In genomic region chr15:27686376-27686775, GRCh38 we compare ENCODE assay signal across 24 cellular contexts.
DNase-seq lines count a peak whose midpoint lies in the region; ATAC-seq, FAIRE-seq and TF ChIP-seq lines count a peak whose summit lies in the region.
"Had no signal": no experiment of that assay in that cellular context is flagged by ENCODE, and none has a peak within 500 bp of the region (broad histone marks: within the 10 kb centered on the region; RNA-seq: fewer than 3 reads in every experiment).

No MANE protein-coding gene starts in this region.

- H3K36me3 ChIP-seq in H1 (ENCODE audit: control insufficient read depth in 2 of 4, insufficient read depth in 4 of 4, low read length in 3 of 4) (no peaks in the 10 kb centered on the region), mesendoderm (ENCODE audit: control insufficient read depth, insufficient read depth, low read length) (no peaks in the 10 kb centered on the region), breast epithelium (no peaks in the 10 kb centered on the region)
- H3K36me3 ChIP-seq: esophagus muscularis mucosa, left ventricle myocardium inferior, SJSA1, vagina had no signal

- no peaks in the 10 kb centered on the region for H3K79me2 ChIP-seq in H1 (ENCODE audit: control insufficient read depth in 1 of 2, insufficient read depth in 2 of 2, low read length in 2 of 2)
- no peaks in the 10 kb centered on the region for H3K79me2 ChIP-seq in mesendoderm (ENCODE audit: control insufficient read depth, insufficient read depth, low read length)

- H3K56ac ChIP-seq in H1 (replicated peaks; ENCODE audit: insufficient read length, low read depth, low read length) (no peak overlapping the region), mesendoderm (ENCODE audit: low read length) (no peak overlapping the region)

- CTCF ChIA-PET in H1 (lab: Charles Lee; ENCODE audit: partially characterized antibody) = interaction anchor here (1.1 to 1.2 kb wide), 3 partner anchors 10 to 327 kb away, joined by 3 read pairs; no protein-coding TSS in a partner anchor

- H3K9me3 ChIP-seq in H1 (ENCODE audit: insufficient read depth in 2 of 2, low read depth in 1 of 2, low read length in 1 of 2) = no peaks in the 10 kb centered on the region
- H3K9me3 ChIP-seq in breast epithelium = no peaks in the 10 kb centered on the region
- H3K9me3 ChIP-seq: esophagus muscularis mucosa, left ventricle myocardium inferior, SJSA1, vagina had no signal

- H3K4ac ChIP-seq in H1 (replicated peaks; ENCODE audit: insufficient read length, low read depth, low read length) = no peak overlapping the region
- H3K4ac ChIP-seq in mesendoderm (ENCODE audit: low read depth, low read length) = no peak overlapping the region

- no peaks in the 10 kb centered on the region for H3K79me1 ChIP-seq in H1 (ENCODE audit: low read depth, low read length)
- H3K79me1 ChIP-seq in mesendoderm (ENCODE audit: low read length) = no peaks in the 10 kb centered on the region

- no peaks in the 10 kb centered on the region for H4K20me1 ChIP-seq in H1 (replicated peaks in 1 of 2; ENCODE audit: control insufficient read depth in 1 of 2, insufficient read depth in 2 of 2, low read length in 2 of 2)

- no peaks in the 10 kb centered on the region; a peak in 1 of 7 replicates for H3K4me1 ChIP-seq in H1 (replicated peaks in 1 of 4; ENCODE audit: control insufficient read depth in 3 of 4, insufficient read depth in 4 of 4, low read length in 3 of 4)
- H3K4me1 ChIP-seq in mesendoderm (ENCODE audit: control insufficient read depth, low read depth, low read length) = no peaks in the 10 kb centered on the region
- no peaks in the 10 kb centered on the region for H3K4me1 ChIP-seq in breast epithelium
- H3K4me1 ChIP-seq: esophagus muscularis mucosa, left ventricle myocardium inferior, SJSA1, vagina had no signal

- no peak overlapping the region for H4K91ac ChIP-seq in H1 (replicated peaks; ENCODE audit: insufficient read length, low read length)

- H2BK20ac ChIP-seq in H1 (ENCODE audit: low read length) = no peak overlapping the region

- TF ChIP-seq POLR2A in H1 (IDR thresholded peaks at IDR 0.05; ENCODE audit: control extremely low read depth in 1 of 2, low read depth in 2 of 2, low read length in 2 of 2) (no peak), breast epithelium (IDR thresholded peaks at IDR 0.05) (no peak)

- H2AFZ ChIP-seq in H1 (ENCODE audit: low read length) = no peak overlapping the region
- H2AFZ ChIP-seq: PC-9 had no signal

- no peak overlapping the region for H4K5ac ChIP-seq in H1 (ENCODE audit: insufficient read length, low read depth, low read length)
- no peak overlapping the region for H4K5ac ChIP-seq in mesendoderm (ENCODE audit: low read length)

- no peak for FAIRE-seq in H1 (lab: Jason Lieb, UNC)
- FAIRE-seq: A204.1, G401.6 had no signal

- H2AK5ac ChIP-seq in H1 (ENCODE audit: low read depth, low read length) (no peak overlapping the region), mesendoderm (ENCODE audit: low read length) (no peak overlapping the region)

- H3K4me3 ChIP-seq in AG10803 (ENCODE audit: low read length) = no peak overlapping the region
- H3K4me3 ChIP-seq in H1 (ENCODE audit: extremely low read depth in 1 of 4, insufficient read depth in 2 of 4, low read depth in 3 of 4, low read length in 4 of 4) = no peak overlapping the region
- no peak overlapping the region for H3K4me3 ChIP-seq in mesendoderm (ENCODE audit: low read length)
- no peak overlapping the region for H3K4me3 ChIP-seq in breast epithelium
- H3K4me3 ChIP-seq: esophagus muscularis mucosa, left ventricle myocardium inferior, PC-9, SJSA1, vagina had no signal

- POLR2A ChIA-PET in H1 (lab: Charles Lee; ENCODE audit: partially characterized antibody) = no interaction called here

- H2BK5ac ChIP-seq in H1 (ENCODE audit: low read depth, low read length) = no peak overlapping the region
- no peak overlapping the region for H2BK5ac ChIP-seq in mesendoderm (ENCODE audit: low read length)

- H3K23ac ChIP-seq in H1 (ENCODE audit: insufficient read length) (no peak overlapping the region), mesendoderm (ENCODE audit: low read length) (no peak overlapping the region)

- DNase-seq in AG10803 (ENCODE audit: low read depth) = peak; percentile 34
- peak; percentile 18 for DNase-seq in OCI-M1 (lab: John Stamatoyannopoulos, UW)
- no peak for DNase-seq in H1 (ENCODE audit: low read depth in 1 of 2, low spot score in 2 of 2)
- peak; percentile 86 for DNase-seq in mesendoderm
- DNase-seq in breast epithelium (ENCODE audit: low spot score in 2 of 2) = no peak
- no peak for DNase-seq in NCI-H1694 (lab: John Stamatoyannopoulos, UW)
- DNase-seq: activated effector memory CD4-positive, alpha-beta T cell treated with anti-CD3 and anti-CD28 coated beads, Interleukin-2, amount 50 U/mL, for 16 hours; central memory CD4-positive, alpha-beta T cell; glutamatergic neuron; HFFc6; KG1; left ventricle myocardium inferior; NCI-H187; NCI-H2227 treated with DMSO at 0.1 percent for 48 hours; PC-9; stimulated activated CD4-positive, alpha-beta T cell treated with anti-CD3 and anti-CD28 coated beads, Interleukin-12 subunit alpha, Interleukin-12 subunit beta, amount 100 ng/mL, for 4 hours had no signal

- H4K8ac ChIP-seq in H1 (ENCODE audit: extremely low read depth, insufficient read depth, low read length) (no peak overlapping the region), mesendoderm (ENCODE audit: low read depth, low read length) (no peak overlapping the region)

- H3K27me3 ChIP-seq in H1 (replicated peaks in 1 of 4; ENCODE audit: control insufficient read depth in 3 of 4, extremely low read depth in 1 of 4, insufficient read depth in 3 of 4, low read length in 3 of 4) (no peaks in the 10 kb centered on the region), mesendoderm (ENCODE audit: insufficient read depth, low read length, poor library complexity) (no peaks in the 10 kb centered on the region), breast epithelium (no peaks in the 10 kb centered on the region)
- H3K27me3 ChIP-seq: esophagus muscularis mucosa, SJSA1, vagina had no signal

- no peak for TF ChIP-seq EP300 in H1 (IDR thresholded peaks at IDR 0.05; ENCODE audit: borderline replicate concordance in 1 of 2, low read depth in 2 of 2, low read length in 2 of 2)

- H2BK120ac ChIP-seq in H1 (replicated peaks; ENCODE audit: low read depth, low read length) (no peak overlapping the region), mesendoderm (ENCODE audit: low read depth, low read length) (no peak overlapping the region)

- no peak overlapping the region for H3K27ac ChIP-seq in H1 (ENCODE audit: low read depth, low read length)
- H3K27ac ChIP-seq in mesendoderm (ENCODE audit: low read depth, low read length) = peak overlapping the region; percentile 18
- H3K27ac ChIP-seq in breast epithelium = no peak overlapping the region
- H3K27ac ChIP-seq: esophagus muscularis mucosa, HL-60, left ventricle myocardium inferior, PC-9, SJSA1, vagina had no signal

- no peak for TF ChIP-seq RAD21 in H1 (IDR thresholded peaks at IDR 0.05 in 1 of 2, conservative IDR thresholded peaks at IDR 0.05 in 1 of 2; ENCODE audit: low read depth in 2 of 2, low read length in 2 of 2)

- no peak overlapping the region for H3K14ac ChIP-seq in H1 (ENCODE audit: insufficient read length)

- no peak overlapping the region for H3K9ac ChIP-seq in H1 (replicated peaks in 1 of 4; ENCODE audit: extremely low read depth in 1 of 4, low read depth in 3 of 4, low read length in 3 of 4)
- H3K9ac ChIP-seq in mesendoderm (ENCODE audit: low read length) = no peak overlapping the region

- H3K18ac ChIP-seq in H1 (ENCODE audit: extremely low read depth, low read length) (no peak overlapping the region), mesendoderm (ENCODE audit: low read length) (peak overlapping the region; percentile 52)

- 78% methylated on average over 3 of the region's 3 CpGs; no CpG with 5 or more reads in 1 of the 2 experiments for WGBS in H1 (ENCODE audit: extremely low coverage in 1 of 2, insufficient coverage in 1 of 2, insufficient read length in 1 of 2, insufficient replicate concordance in 2 of 2, low coverage in 1 of 2, low lambda C conversion rate in 2 of 2, missing lambda C conversion rate in 1 of 2), 2 experiments
- no CpG with 5 or more reads among the region's 3 CpGs for WGBS in mesendoderm (ENCODE audit: extremely low coverage, insufficient coverage, low lambda C conversion rate)

- no peak for TF ChIP-seq CTCF in AG10803 (conservative IDR thresholded peaks at IDR 0.05; ENCODE audit: low read length)
- TF ChIP-seq CTCF in H1 (IDR thresholded peaks at IDR 0.05; ENCODE audit: control extremely low read depth in 1 of 3, insufficient read depth in 1 of 3, low read depth in 1 of 3, low read length in 3 of 3) = no peak
- no peak for TF ChIP-seq CTCF in breast epithelium (IDR thresholded peaks at IDR 0.05)

- intact Hi-C loops in breast epithelium (cut with DNase I; ENCODE audit: low total_unique reads) = no loop called here

- ATAC-seq in GM21526 (IDR thresholded peaks at IDR 0.05; ENCODE audit: low FRiP score, unreplicated experiment) = no peak
- no peak for ATAC-seq in activated CD4-positive, CD25-positive, alpha-beta regulatory T cell treated with anti-CD3 and anti-CD28 coated beads, Interleukin-2, amount 50 U/mL, for 24 hours

- H3K23me2 ChIP-seq in H1 (ENCODE audit: low read depth, low read length) = no peaks in the 10 kb centered on the region

- H2BK15ac ChIP-seq in H1 (ENCODE audit: low read length) (no peak overlapping the region), mesendoderm (replicated peaks; ENCODE audit: low read depth) (no peak overlapping the region)

- no peak overlapping the region for H3K4me2 ChIP-seq in H1 (ENCODE audit: insufficient read depth in 1 of 2, low read depth in 2 of 2, low read length in 2 of 2)
- H3K4me2 ChIP-seq in mesendoderm (ENCODE audit: low read length) = no peak overlapping the region
- H3K4me2 ChIP-seq: PC-9 had no signal

- no peak overlapping the region for H2BK12ac ChIP-seq in H1 (ENCODE audit: low read depth, low read length)

TF ChIP-seq in H1, 55 proteins besides CTCF, POLR2A, EP300 and RAD21:
- TF ChIP-seq JUND (IDR thresholded peaks at IDR 0.05; ENCODE audit: low read length) = peak; percentile 31; the same call in 1 of the 2 replicates
- TF ChIP-seq TAF1 (IDR thresholded peaks at IDR 0.05; ENCODE audit: low read depth, low read length) = no peak
- no peak for TF ChIP-seq EZH2 (IDR thresholded peaks at IDR 0.05; ENCODE audit: low read depth, low read length, severe bottlenecking)

Comparison
In these comparisons a context has a peak if more than half of its experiments do, and no peak if none do; other contexts are left out.
1. DNase-seq: peak in AG10803 (single experiment), OCI-M1 (single experiment) and mesendoderm (single experiment); none in H1 (0 of 2), breast epithelium (0 of 2) and NCI-H1694 (single experiment).